In genomic region chr3:101781166-101781565, GRCh38 we compare ENCODE assay signal across 10 cellular contexts. TPM values are rescaled to one million over a fixed set of nuclear protein-coding genes. Genes with fewer than 3 reads are reported as not detected.
DNase-seq lines count a peak whose midpoint lies in the region; ATAC-seq and TF ChIP-seq lines count a peak whose summit lies in the region.
"Had no signal": no experiment of that assay in that cellular context is flagged by ENCODE, and none has a peak within 500 bp of the region (broad histone marks: within the 10 kb centered on the region; RNA-seq: fewer than 3 reads in every experiment).

No MANE protein-coding gene starts in this region.

- H3K9me2 ChIP-seq in SK-N-SH, result no peaks in the 10 kb centered on the region

- H3K27me3 ChIP-seq in SK-N-SH (ENCODE audit: insufficient read depth), result no peaks in the 10 kb centered on the region
- no peaks in the 10 kb centered on the region for H3K27me3 ChIP-seq in osteoblast (ENCODE audit: insufficient read depth, low read length)
- H3K27me3 ChIP-seq: colonic mucosa had no signal

- H3K4me2 ChIP-seq in SK-N-SH (peak overlapping the region; percentile 92), osteoblast (ENCODE audit: insufficient read depth, low read length) (peak overlapping the region; percentile 98)

- H3K4me3 ChIP-seq in SK-N-SH (ENCODE audit: low read depth in 2 of 2, low read length in 1 of 2), result peak overlapping the region; percentile 73 to 79
- H3K4me3 ChIP-seq in coronary artery, result peak overlapping the region; percentile 84
- H3K4me3 ChIP-seq in osteoblast (ENCODE audit: insufficient read depth, low read length), result peak overlapping the region; percentile 39
- H3K4me3 ChIP-seq: colonic mucosa had no signal

- H3K4me1 ChIP-seq in SK-N-SH (ENCODE audit: control insufficient read depth in 1 of 2, insufficient read depth in 2 of 2, low read depth in 1 of 2, low read length in 1 of 2) (peaks cover 0 to 22% of the 10 kb centered on the region in 2 experiments; a peak in 2 of 4 replicates), osteoblast (ENCODE audit: insufficient read depth, low read length) (peaks cover 30% of the 10 kb centered on the region)
- H3K4me1 ChIP-seq: colonic mucosa had no signal

- no peak for DNase-seq in SK-N-SH
- peak; percentile 60 for DNase-seq in LHCN-M2 (ENCODE audit: low read depth)
- DNase-seq in coronary artery (ENCODE audit: low spot score), result no peak
- no peak for DNase-seq in osteoblast (ENCODE audit: insufficient read length, low spot score, missing footprints)
- no peak for DNase-seq in ACHN
- DNase-seq in NCI-H2171 treated with DMSO at 0.1 percent for 48 hours (lab: John Stamatoyannopoulos, UW), result no peak
- no peak for DNase-seq in mesenteric fat pad (ENCODE audit: low spot score)
- DNase-seq: colonic mucosa, MV-4-11 had no signal

- ATAC-seq in SK-N-SH treated with all-trans-retinoic acid at 6 μM for 48 hours, result no peak

- no peaks in the 10 kb centered on the region for H3K9me3 ChIP-seq in SK-N-SH
- no peaks in the 10 kb centered on the region for H3K9me3 ChIP-seq in osteoblast (ENCODE audit: low read depth, low read length)
- H3K9me3 ChIP-seq: colonic mucosa had no signal

- H2AFZ ChIP-seq in SK-N-SH (ENCODE audit: low read depth) (peak overlapping the region; percentile 19; the same call in 1 of the 2 replicates), osteoblast (ENCODE audit: low read length) (no peak overlapping the region)

- CTCF ChIA-PET in SK-N-SH (lab: Yijun Ruan, JAX), result interaction anchor here (1.0 to 2.5 kb wide), 4 partner anchors 19 to 56 kb away, joined by 3 to 6 read pairs (median 3); no protein-coding TSS in a partner anchor

- in situ Hi-C loops in ACHN (cut with HindIII; ENCODE audit: low pct_ligation_motif_present, low pct_unique_long_range_greater_than_20kb, low sequenced_read_pairs), result no loop called here

- POLR2A ChIA-PET in SK-N-SH (lab: Yijun Ruan, JAX), result no interaction called here

- TF ChIP-seq EP300 in SK-N-SH (IDR thresholded peaks at IDR 0.05; ENCODE audit: borderline replicate concordance in 1 of 2, low read depth in 1 of 2, low read length in 1 of 2), result no peak

- H3K27ac ChIP-seq in SK-N-SH (ENCODE audit: low read depth in 2 of 2, low read length in 1 of 2) (peak overlapping the region; percentile 79 to 94), coronary artery (no peak overlapping the region), osteoblast (ENCODE audit: low read depth, low read length) (peak overlapping the region; percentile 27)
- H3K27ac ChIP-seq: colonic mucosa had no signal

- H3K79me2 ChIP-seq in SK-N-SH (ENCODE audit: insufficient read depth), result peaks cover 29% of the 10 kb centered on the region
- H3K79me2 ChIP-seq in osteoblast (ENCODE audit: insufficient read depth, low read length), result peaks cover 22% of the 10 kb centered on the region

- peaks cover 14% of the 10 kb centered on the region for H3F3A ChIP-seq in SK-N-SH (replicated peaks; ENCODE audit: insufficient read depth)

- H3K36me3 ChIP-seq in SK-N-SH (replicated peaks in 1 of 2; ENCODE audit: control insufficient read depth in 1 of 2, insufficient read depth in 2 of 2, low read length in 1 of 2) (peaks cover 24 to 29% of the 10 kb centered on the region in 2 experiments), osteoblast (ENCODE audit: insufficient read depth, low read length) (peaks cover 31% of the 10 kb centered on the region)
- H3K36me3 ChIP-seq: colonic mucosa had no signal

- H4K20me1 ChIP-seq in SK-N-SH (ENCODE audit: insufficient read depth) (no peaks in the 10 kb centered on the region), osteoblast (ENCODE audit: insufficient read depth, low read length) (no peaks in the 10 kb centered on the region)

- peak overlapping the region; percentile 66; the same call in 1 of the 2 replicates for H3K9ac ChIP-seq in SK-N-SH

- no peak for TF ChIP-seq CTCF in SK-N-SH (IDR thresholded peaks at IDR 0.05)
- TF ChIP-seq CTCF in coronary artery (IDR thresholded peaks at IDR 0.05), result no peak
- TF ChIP-seq CTCF in osteoblast (IDR thresholded peaks at IDR 0.05; ENCODE audit: extremely low read depth, low read depth, low read length), result no peak

- TF ChIP-seq RAD21 in SK-N-SH (IDR thresholded peaks at IDR 0.05; ENCODE audit: low read length), result no peak

TF ChIP-seq in SK-N-SH, 30 proteins besides CTCF, POLR2A, EP300 and RAD21 (continues in another document):
- TF ChIP-seq IRF3 (IDR thresholded peaks at IDR 0.05; ENCODE audit: low read depth, low read length), result no peak
- TF ChIP-seq REST (IDR thresholded peaks at IDR 0.05; ENCODE audit: low read depth, low read length), result no peak

TF ChIP-seq in SK-N-SH treated with all-trans-retinoic acid at 6 μM for 48 hours, 23 proteins besides CTCF, POLR2A, EP300 and RAD21:
- TF ChIP-seq ISL1 (CRISPR knock-in tag; IDR thresholded peaks at IDR 0.05) (no peak), ZFP3 (CRISPR knock-in tag; IDR thresholded peaks at IDR 0.05) (no peak), ZNF565 (CRISPR knock-in tag; conservative IDR thresholded peaks at IDR 0.05; ENCODE audit: low read depth) (no peak), RARB (CRISPR knock-in tag; IDR thresholded peaks at IDR 0.05) (no peak), PPARA (CRISPR knock-in tag; IDR thresholded peaks at IDR 0.05; ENCODE audit: borderline replicate concordance) (no peak)

RNA-seq across cellular contexts. Expression of gene NXPE3, which starts 2.2 kb away (rescaled TPM):
- polyA plus RNA-seq in SK-N-SH (2012; rRNA removed), result 21.3 and 25.1 TPM in 2 replicates
- polyA plus RNA-seq in SK-N-SH (2012; cell fraction: cytosol; rRNA removed), result 20.0 and 23.3 TPM in 2 replicates
- polyA plus RNA-seq in SK-N-SH (2012; cell fraction: nucleus; rRNA removed), result 14.5 and 18.3 TPM in 2 replicates
- total RNA-seq in LHCN-M2 (2014; rRNA removed) (22.4 and 26.5 TPM in 2 replicates), osteoblast (8.3 and 11.2 TPM in 2 replicates), mesenteric fat pad (11.0 TPM)
- polyA plus RNA-seq in LHCN-M2 (2012), result 22.2 TPM

RNA-seq across cellular contexts. Expression of gene CEP97, which starts 56.8 kb away (rescaled TPM):
- 1.3 and 1.5 TPM in 2 replicates for polyA plus RNA-seq in SK-N-SH (2012; rRNA removed)
- polyA plus RNA-seq in SK-N-SH (2012; cell fraction: cytosol; rRNA removed), result 1.6 and 1.7 TPM in 2 replicates
- polyA plus RNA-seq in SK-N-SH (2012; cell fraction: nucleus; rRNA removed), result 1.5 and 3.8 TPM in 2 replicates
- total RNA-seq in LHCN-M2 (2014; rRNA removed) (26.1 and 28.8 TPM in 2 replicates), osteoblast (10.6 and 10.9 TPM in 2 replicates), mesenteric fat pad (6.2 TPM)
- polyA plus RNA-seq in LHCN-M2 (2012), result 2.3 TPM

Comparison
In these comparisons a context has a peak if more than half of its experiments do, and no peak if none do; other contexts are left out.
1. H3K27ac ChIP-seq: peak in SK-N-SH (2 of 2) and osteoblast (single experiment); none in coronary artery (0 of 2).
2. Peak in every context shown above with its lines, with median percentiles within 50 percentile points of each other: H3K4me3 ChIP-seq.